Comparison of ENCODE assay signal across 24 cellular contexts in the genomic region with DNA sequence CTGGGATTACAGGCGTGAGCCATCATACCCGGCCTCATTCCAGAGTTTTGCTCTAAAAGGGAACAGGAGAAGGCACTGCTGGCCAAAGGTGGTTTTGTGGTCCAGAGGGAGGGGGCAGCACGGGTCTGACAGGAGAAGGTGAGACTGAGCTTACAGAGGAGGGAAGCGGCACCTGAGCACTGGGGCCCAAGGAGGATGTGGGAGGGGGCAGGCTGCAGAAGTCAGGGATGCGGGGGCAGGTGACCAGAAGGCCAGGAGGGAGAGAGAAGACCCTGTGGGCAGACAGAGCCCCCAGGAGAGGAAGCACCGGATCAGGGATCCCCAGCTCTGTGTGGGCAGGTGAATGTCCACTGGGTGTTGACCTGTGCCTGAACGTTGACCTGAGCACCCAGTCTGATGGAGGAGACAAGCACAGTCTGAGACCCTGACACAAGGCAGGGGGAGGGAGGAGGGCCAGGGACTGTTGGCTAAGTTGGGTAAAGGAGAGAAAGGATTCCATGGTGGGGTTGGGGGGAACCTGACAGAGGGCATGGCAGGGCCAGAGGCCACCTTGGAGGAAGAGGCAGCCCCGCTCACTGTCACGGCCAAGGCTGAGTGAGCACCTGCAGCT.
"Had no signal": no experiment of that assay in that cellular context is flagged by ENCODE, and none has a peak within 500 bp of the region (broad histone marks: within the 10 kb centered on the region; RNA-seq: fewer than 3 reads in every experiment).

No MANE protein-coding gene starts in this region.

- H3K36me3 ChIP-seq: brain microvascular endothelial cell, cardiac muscle cell, MG63 had no signal

- H3K27me3 ChIP-seq: brain microvascular endothelial cell, cardiac muscle cell, MG63 had no signal

- H3K4me3 ChIP-seq: cardiac muscle cell, MG63 had no signal

- H3K27me3 Mint-ChIP-seq: activated CD8-positive, alpha-beta T cell treated with anti-CD3 and anti-CD28 coated beads for 36 hours; activated naive CD8-positive, alpha-beta T cell; T-cell had no signal

- H3K9me3 Mint-ChIP-seq: activated CD8-positive, alpha-beta T cell treated with anti-CD3 and anti-CD28 coated beads for 36 hours; activated T-cell treated with anti-CD3 and anti-CD28 coated beads, Interleukin-2, amount 50 U/mL, for 72 hours; activated T-helper 2 cell treated with anti-CD3 and anti-CD28 coated beads, Interferon-gamma antibody, Interleukin-2, Interleukin-4, amounts not matched to agents 10 μg/mL and 5 μg/mL and 100 μg/mL, durations not matched to agents 14 hours and 24 hours and 36 hours; T-cell had no signal

- H3K9me3 ChIP-seq: MG63 had no signal

- H3K4me3 Mint-ChIP-seq: activated CD8-positive, alpha-beta T cell treated with anti-CD3 and anti-CD28 coated beads for 36 hours; activated naive CD8-positive, alpha-beta T cell; activated T-cell treated with anti-CD3 and anti-CD28 coated beads, Interleukin-2, amount 50 U/mL, for 72 hours; T-cell had no signal

- H3K27ac Mint-ChIP-seq: activated CD8-positive, alpha-beta T cell treated with anti-CD3 and anti-CD28 coated beads for 36 hours; activated naive CD8-positive, alpha-beta T cell; activated T-cell treated with anti-CD3 and anti-CD28 coated beads, Interleukin-2, amount 50 U/mL, for 72 hours; activated T-helper 2 cell treated with anti-CD3 and anti-CD28 coated beads, Interferon-gamma antibody, Interleukin-2, Interleukin-4, amounts not matched to agents 10 μg/mL and 5 μg/mL and 100 μg/mL, durations not matched to agents 14 hours and 24 hours and 36 hours; T-cell had no signal

- H3K36me3 Mint-ChIP-seq: activated naive CD8-positive, alpha-beta T cell had no signal

- ATAC-seq: activated CD8-positive, alpha-beta T cell treated with anti-CD3 and anti-CD28 coated beads for 36 hours; activated T-cell treated with anti-CD3 and anti-CD28 coated beads, Interleukin-2, amount 50 U/mL, for 72 hours; T-cell had no signal

- DNase-seq: activated CD4-positive, CD25-positive, alpha-beta regulatory T cell; activated CD8-positive, alpha-beta memory T cell treated with anti-CD3 and anti-CD28 coated beads, Interleukin-2, amount 50 U/mL, for 4 hours; activated CD8-positive, alpha-beta T cell treated with anti-CD3 and anti-CD28 coated beads for 36 hours; activated gamma-delta T cell treated with Interleukin-2 at 50 U/mL for 16 hours; activated T-cell treated with anti-CD3 and anti-CD28 coated beads, Interleukin-2, amount 50 U/mL, for 72 hours; brain microvascular endothelial cell; MG63; MV-4-11; NCI-H1092 treated with DMSO at 0.1 percent for 48 hours; NCI-H1417 treated with DMSO at 0.1 percent for 48 hours; NCI-H1694; NCI-H2029; NCI-H2107; NCI-H2171 treated with DMSO at 0.1 percent for 48 hours; NCI-H345; NCI-H510A; NCI-H526 treated with DMSO at 0.1 percent for 48 hours; SIG-M5; T-cell; T-helper 2 cell; T1000 had no signal

- H3K27ac ChIP-seq: brain microvascular endothelial cell, cardiac muscle cell had no signal
